Comparison of ENCODE assay signal across 34 cellular contexts in genomic region chr9:88169700-88170099, GRCh38. TPM values are rescaled to one million over a fixed set of nuclear protein-coding genes. Genes with fewer than 3 reads are reported as not detected.
"Had no signal": no experiment of that assay in that cellular context is flagged by ENCODE, and none has a peak within 500 bp of the region (broad histone marks: within the 10 kb centered on the region; RNA-seq: fewer than 3 reads in every experiment).

No MANE protein-coding gene starts in this region.

- H3K27me3 ChIP-seq: ascending aorta, cardiac muscle cell had no signal

- DNase-seq: activated CD4-positive, alpha-beta memory T cell treated with anti-CD3 and anti-CD28 coated beads, Interleukin-2, amount 10 ng/mL, durations not matched to agents 7 days and 5 days; activated CD4-positive, alpha-beta T cell treated with anti-CD3 and anti-CD28 coated beads for 1 hour; activated CD4-positive, alpha-beta T cell treated with anti-CD3 and anti-CD28 coated beads for 36 hours; activated CD4-positive, alpha-beta T cell treated with anti-CD3 and anti-CD28 coated beads for 48 hours; activated CD4-positive, alpha-beta T cell treated with anti-CD3 and anti-CD28 coated beads, Interleukin-2, amount 10 ng/mL, durations not matched to agents 7 days and 5 days; activated CD4-positive, alpha-beta T cell treated with anti-CD3 and anti-CD28 coated beads, Interleukin-2, amount 50 U/mL, for 48 hours; activated CD4-positive, CD25-positive, alpha-beta regulatory T cell; activated CD8-positive, alpha-beta memory T cell treated with anti-CD3 and anti-CD28 coated beads for 24 hours; activated CD8-positive, alpha-beta memory T cell treated with anti-CD3 and anti-CD28 coated beads, Interleukin-2, amount 10 ng/mL, durations not matched to agents 7 days and 5 days; activated CD8-positive, alpha-beta memory T cell treated with anti-CD3 and anti-CD28 coated beads, Interleukin-2, amount 50 U/mL, for 48 hours; activated CD8-positive, alpha-beta T cell treated with anti-CD3 and anti-CD28 coated beads, Interleukin-2, amount 10 ng/mL, durations not matched to agents 7 days and 5 days; activated effector memory CD4-positive, alpha-beta T cell treated with Interleukin-2 at 50 U/mL for 16 hours; activated gamma-delta T cell; activated naive CD4-positive, alpha-beta T cell treated with anti-CD3 and anti-CD28 coated beads, Interleukin-2, amount 10 ng/mL, durations not matched to agents 7 days and 5 days; activated naive CD4-positive, alpha-beta T cell treated with Interleukin-2 at 50 U/mL for 16 hours; activated naive CD8-positive, alpha-beta T cell treated with anti-CD3 and anti-CD28 coated beads, Interleukin-2, amount 10 ng/mL, durations not matched to agents 7 days and 5 days; activated naive CD8-positive, alpha-beta T cell treated with anti-CD3 and anti-CD28 coated beads, Interleukin-2, amount 50 U/mL, for 24 hours; activated T-cell treated with anti-CD3 and anti-CD28 coated beads, Interleukin-2, amount 50 U/mL, for 24 hours; activated T-cell treated with anti-CD3 and anti-CD28 coated beads, Interleukin-2, amount 50 U/mL, for 48 hours; amygdala; anterior cingulate cortex; caudate nucleus; cerebellar nuclear complex; T-helper 1 cell; T-helper 2 cell; T-helper 9 cell had no signal

- H3K4me1 ChIP-seq: ascending aorta had no signal

- ATAC-seq: activated CD4-positive, alpha-beta T cell treated with anti-CD3 and anti-CD28 coated beads for 36 hours; activated CD4-positive, CD25-positive, alpha-beta regulatory T cell treated with anti-CD3 and anti-CD28 coated beads, Interleukin-2, amount 50 U/mL, for 24 hours; activated CD8-positive, alpha-beta memory T cell treated with anti-CD3 and anti-CD28 coated beads, Interleukin-2, amount 10 ng/mL, durations not matched to agents 7 days and 5 days; activated CD8-positive, alpha-beta T cell treated with anti-CD3 and anti-CD28 coated beads, Interleukin-2, amount 10 ng/mL, durations not matched to agents 7 days and 5 days; activated naive CD8-positive, alpha-beta T cell treated with anti-CD3 and anti-CD28 coated beads, Interleukin-2, amount 50 U/mL, for 24 hours had no signal

- FAIRE-seq: bronchial epithelial cell, TTC549 had no signal

- H3K27ac ChIP-seq: ascending aorta, cardiac muscle cell, VCaP had no signal

- H3K9me3 ChIP-seq: ascending aorta had no signal

- H3K4me3 ChIP-seq: ascending aorta, cardiac muscle cell had no signal

- H3K36me3 ChIP-seq: ascending aorta, cardiac muscle cell had no signal

RNA-seq across cellular contexts. Expression of gene SPATA31C2, which starts 31.4 kb away (rescaled TPM):
- total RNA-seq: activated CD4-positive, alpha-beta memory T cell treated with anti-CD3 and anti-CD28 coated beads, Interleukin-2, amount 10 ng/mL, durations not matched to agents 7 days and 5 days; activated CD8-positive, alpha-beta memory T cell treated with anti-CD3 and anti-CD28 coated beads, Interleukin-2, amount 10 ng/mL, durations not matched to agents 7 days and 5 days; activated CD8-positive, alpha-beta T cell treated with anti-CD3 and anti-CD28 coated beads, Interleukin-2, amount 10 ng/mL, durations not matched to agents 7 days and 5 days; activated naive CD8-positive, alpha-beta T cell treated with anti-CD3 and anti-CD28 coated beads, Interleukin-2, amount 10 ng/mL, durations not matched to agents 7 days and 5 days; activated T-helper 2 cell treated with anti-CD3 and anti-CD28 coated beads, Interferon-gamma antibody, Interleukin-2, Interleukin-4, amounts not matched to agents 10 μg/mL and 5 μg/mL and 100 μg/mL, durations not matched to agents 14 hours and 24 hours and 36 hours; ascending aorta; bronchial epithelial cell; cardiac muscle cell had no signal
- polyA plus RNA-seq: adipose tissue, cardiac muscle cell had no signal
